ENCODE assay signal across 8 cellular contexts in genomic region chr17:74736423-74737298, GRCh38. TPM values are rescaled to one million over a fixed set of nuclear protein-coding genes. Genes with fewer than 3 reads are reported as not detected.
A peak's percentile ranks its signal among the peaks of the same experiment; 100 is the strongest.
DNase-seq lines count a peak whose midpoint lies in the region; ATAC-seq, FAIRE-seq and TF ChIP-seq lines count a peak whose summit lies in the region.

Gene RAB37, plus strand, starts transcription at chr17:74737256. Its CDS starts 17 bp downstream, at chr17:74737273.

- intact Hi-C loops in Caco-2 (cut with micrococcal nuclease; ENCODE audit: unreplicated experiment), result loop anchor here (1.0 to 2.0 kb wide), 3 partner anchors 21 to 79 kb away; no protein-coding TSS in a partner anchor

- H3K4me2 ChIP-seq in mesendoderm (ENCODE audit: low read length), result peak within 1 kb of the TSS; percentile 92

- H3K27me3 ChIP-seq in Caco-2 (replicated peaks; ENCODE audit: control insufficient read depth, insufficient read depth, low read length), result no peaks in the 10 kb centered on the region
- no peaks in the 10 kb centered on the region for H3K27me3 ChIP-seq in mesendoderm (ENCODE audit: insufficient read depth, low read length, poor library complexity)

- H3K36me3 ChIP-seq in Caco-2 (ENCODE audit: control insufficient read depth, insufficient read depth, low read length) (no peaks in the 10 kb centered on the region), SK-N-MC (ENCODE audit: insufficient read depth, low read length) (no peaks in the 10 kb centered on the region), mesendoderm (ENCODE audit: control insufficient read depth, insufficient read depth, low read length) (no peaks in the 10 kb centered on the region)

- no peak within 1 kb of the TSS for H3K27ac ChIP-seq in SK-N-MC
- no peak within 1 kb of the TSS for H3K27ac ChIP-seq in mesendoderm (ENCODE audit: low read depth, low read length)

- no peak within 1 kb of the TSS for H3K4ac ChIP-seq in mesendoderm (ENCODE audit: low read depth, low read length)

- TF ChIP-seq CTCF in Caco-2 (IDR thresholded peaks at IDR 0.05; ENCODE audit: insufficient read depth in 1 of 2, low read depth in 1 of 2, low read length in 1 of 2, severe bottlenecking in 1 of 2, unreplicated experiment in 1 of 2) (peak; percentile 56 to 66), HFFc6 (IDR thresholded peaks at IDR 0.05) (peak; percentile 53), chondrocyte (IDR thresholded peaks at IDR 0.05) (peak; percentile 68), type B pancreatic cell (conservative IDR thresholded peaks at IDR 0.05) (peak; percentile 49)

- H3K23ac ChIP-seq in mesendoderm (ENCODE audit: low read length), result peak within 1 kb of the TSS; percentile 7

- H3K4me3 Mint-ChIP-seq in Caco-2 (ENCODE audit: unreplicated experiment) (peak within 1 kb of the TSS; percentile 76), HFFc6 (peak within 1 kb of the TSS; percentile 29; the same call in 1 of the 2 replicates), chondrocyte (ENCODE audit: unreplicated experiment) (peak within 1 kb of the TSS; percentile 19), type B pancreatic cell (peak within 1 kb of the TSS; percentile 82)

- H3K79me1 ChIP-seq in mesendoderm (ENCODE audit: low read length), result no peaks in the 10 kb centered on the region

- H3K9me3 Mint-ChIP-seq in Caco-2 (ENCODE audit: unreplicated experiment), result no peaks in the 10 kb centered on the region
- H3K9me3 Mint-ChIP-seq in HFFc6, result no peaks in the 10 kb centered on the region
- H3K9me3 Mint-ChIP-seq in chondrocyte (ENCODE audit: low read depth), result no peaks in the 10 kb centered on the region
- H3K9me3 Mint-ChIP-seq in type B pancreatic cell, result no peaks in the 10 kb centered on the region

- POLR2A ChIA-PET in Caco-2 (lab: Charles Lee), result interaction anchor here (0.8 to 2.7 kb wide), 12 partner anchors 10 to 136 kb away, joined by 3 to 25 read pairs (median 6); partner anchors contain the start of genes FDXR and NAT9

- no peaks in the 10 kb centered on the region for H3K27me3 Mint-ChIP-seq in Caco-2 (ENCODE audit: insufficient read depth, unreplicated experiment)
- H3K27me3 Mint-ChIP-seq in HFFc6 (ENCODE audit: insufficient read depth), result peaks cover 47% of the 10 kb centered on the region
- H3K27me3 Mint-ChIP-seq in chondrocyte (ENCODE audit: low read depth), result peaks cover 28% of the 10 kb centered on the region
- H3K27me3 Mint-ChIP-seq in type B pancreatic cell, result peaks cover 32% of the 10 kb centered on the region

- no TSS peak for BruUV-seq in Caco-2 (replicated peaks; lab: Mats Ljungman, UMichigan)

- no peak within 1 kb of the TSS for H4K5ac ChIP-seq in mesendoderm (ENCODE audit: low read length)

- H3K36me3 Mint-ChIP-seq in Caco-2 (ENCODE audit: insufficient read depth, unreplicated experiment) (peaks cover 6% of the 10 kb centered on the region), HFFc6 (ENCODE audit: low read depth) (no peaks in the 10 kb centered on the region), chondrocyte (ENCODE audit: low read depth) (no peaks in the 10 kb centered on the region), type B pancreatic cell (no peaks in the 10 kb centered on the region)

- H2BK120ac ChIP-seq in mesendoderm (ENCODE audit: low read depth, low read length), result no peak within 1 kb of the TSS

- H3K18ac ChIP-seq in mesendoderm (ENCODE audit: low read length), result no peak within 1 kb of the TSS

- no peak within 1 kb of the TSS for H2BK15ac ChIP-seq in mesendoderm (replicated peaks; ENCODE audit: low read depth)

- H3K79me2 ChIP-seq in mesendoderm (ENCODE audit: control insufficient read depth, insufficient read depth, low read length), result no peaks in the 10 kb centered on the region

- FAIRE-seq in RCC 7860 (lab: Jason Lieb, UNC), result no peak

- H3K4me1 ChIP-seq in Caco-2 (peaks cover 24% of the 10 kb centered on the region), mesendoderm (ENCODE audit: control insufficient read depth, low read depth, low read length) (no peaks in the 10 kb centered on the region)

- no peaks in the 10 kb centered on the region for H3K9me3 ChIP-seq in Caco-2
- H3K9me3 ChIP-seq in SK-N-MC (ENCODE audit: low read depth, low read length), result no peaks in the 10 kb centered on the region

- CTCF ChIA-PET in Caco-2 (lab: Charles Lee), result interaction anchor here (0.5 to 4.1 kb wide), 51 partner anchors 9 to 787 kb away, joined by 3 to 366 read pairs (median 5); partner anchors contain the start of genes FDXR and NAT9

- peak; percentile 93 to 97 for DNase-seq in Caco-2
- DNase-seq in HFFc6, result no peak
- DNase-seq in SK-N-MC (ENCODE audit: low read depth, low spot score), result no peak
- DNase-seq in chondrocyte (ENCODE audit: low spot score), result peak; percentile 89
- peak; percentile 86 for DNase-seq in mesendoderm
- no peak for DNase-seq in type B pancreatic cell (ENCODE audit: extremely low spot score, unreplicated experiment)
- no peak for DNase-seq in RCC 7860 (ENCODE audit: low spot score)

- no CpG with 5 or more reads among the region's 70 CpGs for WGBS in mesendoderm (ENCODE audit: extremely low coverage, insufficient coverage, low lambda C conversion rate)

- H2BK5ac ChIP-seq in mesendoderm (ENCODE audit: low read length), result no peak within 1 kb of the TSS

- peak within 1 kb of the TSS; percentile 71 for H3K27ac Mint-ChIP-seq in Caco-2 (ENCODE audit: unreplicated experiment)
- H3K27ac Mint-ChIP-seq in HFFc6, result no peak within 1 kb of the TSS
- H3K27ac Mint-ChIP-seq in chondrocyte (ENCODE audit: unreplicated experiment), result no peak within 1 kb of the TSS
- peak within 1 kb of the TSS; percentile 72 for H3K27ac Mint-ChIP-seq in type B pancreatic cell

- H4K8ac ChIP-seq in mesendoderm (ENCODE audit: low read depth, low read length), result no peak within 1 kb of the TSS

- no peak within 1 kb of the TSS for H2AK5ac ChIP-seq in mesendoderm (ENCODE audit: low read length)

- ATAC-seq in GM18867 (IDR thresholded peaks at IDR 0.05; ENCODE audit: unreplicated experiment), result no peak

- H3K9ac ChIP-seq in SK-N-MC (ENCODE audit: insufficient read length) (no peak within 1 kb of the TSS), mesendoderm (ENCODE audit: low read length) (peak within 1 kb of the TSS; percentile 61)

- H3K56ac ChIP-seq in mesendoderm (ENCODE audit: low read length), result peak within 1 kb of the TSS; percentile 82

- H3K4me1 Mint-ChIP-seq in Caco-2 (ENCODE audit: low read depth, unreplicated experiment), result peaks cover 6% of the 10 kb centered on the region
- H3K4me1 Mint-ChIP-seq in HFFc6 (ENCODE audit: low read depth), result peaks cover under 1% of the 10 kb centered on the region; the same call in 1 of the 2 replicates
- peaks cover 12% of the 10 kb centered on the region for H3K4me1 Mint-ChIP-seq in chondrocyte (ENCODE audit: low read depth)
- peaks cover 6% of the 10 kb centered on the region for H3K4me1 Mint-ChIP-seq in type B pancreatic cell (ENCODE audit: unreplicated experiment)

- peak within 1 kb of the TSS; percentile 91 for H3K4me3 ChIP-seq in Caco-2 (ENCODE audit: low read depth, low read length)
- peak within 1 kb of the TSS; percentile 38 for H3K4me3 ChIP-seq in SK-N-MC
- H3K4me3 ChIP-seq in mesendoderm (ENCODE audit: low read length), result peak within 1 kb of the TSS; percentile 33

RNA-seq across cellular contexts. Expression of gene RAB37, which starts in this region (rescaled TPM):
- 12.3 and 14.8 TPM in 2 replicates for total RNA-seq in Caco-2 (2022)
- under 1 TPM in 3 of 6 experiments, not detected in 3; 0.11 to 0.28 (median 0.12) TPM for total RNA-seq in HFFc6 (2021; fragmentation: NEBNext Ultra II Directional; extraction: Animal tissue kit (Norgen Biotek cat#: 25700))
- total RNA-seq in chondrocyte, result 0.15 TPM in 1 of 3 replicates, not detected in the others
- polyA plus RNA-seq in mesendoderm (2013, experiment 1 of 2), result 1.2 TPM
- 0.94 TPM for polyA plus RNA-seq in mesendoderm (2013, experiment 2 of 2)
- total RNA-seq in type B pancreatic cell (ENCODE audit: low replicate concordance), result 3.4 and 4.2 TPM in 2 replicates

Comparison
In these comparisons a context has a peak if more than half of its experiments do, and no peak if none do; other contexts are left out.
1. Peak in DNase-seq in chondrocyte; RNA of the gene not detected or under 1 TPM.
2. DNase-seq: peak in Caco-2 (2 of 2) and mesendoderm (single experiment); none in HFFc6 (single experiment), SK-N-MC (single experiment), type B pancreatic cell (single experiment) and RCC 7860 (single experiment).
3. H3K4me3 ChIP-seq: peak in every context shown above with its lines; median percentile 91 in Caco-2; 38 in SK-N-MC; 33 in mesendoderm.
4. H3K27ac Mint-ChIP-seq: peak in Caco-2 (single experiment) and type B pancreatic cell (single experiment); none in HFFc6 (single experiment) and chondrocyte (single experiment).
5. H3K4me3 Mint-ChIP-seq: peak in every context shown above with its lines; median percentile 82 in type B pancreatic cell; 76 in Caco-2; 29 in HFFc6; 19 in chondrocyte.
6. Peak in every context shown above with its lines, with median percentiles within 50 percentile points of each other: CTCF ChIP-seq.